ENCODE assay signal across 27 cellular contexts in the genomic region with DNA sequence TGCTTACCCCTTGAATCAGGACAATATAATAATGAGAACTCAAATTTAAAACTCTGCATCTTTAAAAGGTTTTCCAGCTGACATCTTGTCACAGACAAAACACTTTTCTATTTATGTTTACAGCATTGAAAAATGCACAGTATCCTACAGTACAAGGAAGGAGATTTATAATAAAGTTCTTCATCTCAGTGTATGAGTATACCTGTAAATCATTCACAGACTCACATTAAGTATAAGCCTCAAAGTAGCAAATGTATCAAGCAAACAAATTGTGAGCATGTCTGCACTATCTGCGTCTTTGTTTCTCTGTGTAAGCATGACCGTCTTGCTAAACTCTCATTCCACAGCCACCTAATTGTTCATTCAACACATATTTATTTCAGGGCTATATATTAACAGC. TPM values are rescaled to one million over a fixed set of nuclear protein-coding genes. Genes with fewer than 3 reads are reported as not detected.
DNase-seq lines count a peak whose midpoint lies in the region; ATAC-seq, FAIRE-seq and TF ChIP-seq lines count a peak whose summit lies in the region.
"Had no signal": no experiment of that assay in that cellular context is flagged by ENCODE, and none has a peak within 500 bp of the region (broad histone marks: within the 10 kb centered on the region; RNA-seq: fewer than 3 reads in every experiment).

No MANE protein-coding gene starts in this region.

- TF ChIP-seq POLR2A in A549 (IDR thresholded peaks at IDR 0.05; ENCODE audit: low read length), result no peak

- POLR2A ChIA-PET in A549 (lab: Yijun Ruan, JAX), result no interaction called here

- no peak for TF ChIP-seq CTCF in A549 (IDR thresholded peaks at IDR 0.05)
- TF ChIP-seq CTCF in mucosa of descending colon (IDR thresholded peaks at IDR 0.05), result no peak

- no peak overlapping the region for H3K4me2 ChIP-seq in A549
- H3K4me2 ChIP-seq: BLaER1 treated with 17β-estradiol and CSF1 and Interleukin-3, amounts not matched to agents 10 nM and 100 nM had no signal

- TF ChIP-seq EP300 in A549 (IDR thresholded peaks at IDR 0.05), result no peak

- no peak overlapping the region for H3K27ac ChIP-seq in A549
- H3K27ac ChIP-seq: 22Rv1; BLaER1 treated with 17β-estradiol and CSF1 and Interleukin-3, amounts not matched to agents 10 nM and 100 nM had no signal

- H3K4me3 ChIP-seq in A549 (no peak overlapping the region), mucosa of descending colon (no peak overlapping the region)
- H3K4me3 ChIP-seq: BLaER1 treated with 17β-estradiol and CSF1 and Interleukin-3, amounts not matched to agents 10 nM and 100 nM; HAP-1 had no signal

- no peaks in the 10 kb centered on the region for H3K36me3 ChIP-seq in mucosa of descending colon (ENCODE audit: low read depth)
- H3K36me3 ChIP-seq: BE2C; BLaER1 treated with 17β-estradiol and CSF1 and Interleukin-3, amounts not matched to agents 10 nM and 100 nM; HAP-1 had no signal

- peak; percentile 93 for FAIRE-seq in A549 (lab: Jason Lieb, UNC)
- FAIRE-seq in colon (lab: Jason Lieb, UNC), result peak; percentile 31
- FAIRE-seq: GM12891, GM18507, H54 had no signal

- no peak for ATAC-seq in A549
- ATAC-seq in mucosa of descending colon, result peak; percentile 50

- no peaks in the 10 kb centered on the region for H3K9me3 ChIP-seq in A549
- H3K9me3 ChIP-seq in mucosa of descending colon, result no peaks in the 10 kb centered on the region
- H3K9me3 ChIP-seq: BE2C, HAP-1 had no signal

- TF ChIP-seq RAD21 in A549 (conservative IDR thresholded peaks at IDR 0.05 in 1 of 2, IDR thresholded peaks at IDR 0.05 in 1 of 2), result no peak

- WGBS in A549 (ENCODE audit: missing lambda C conversion rate), result 19% methylated on average over 2 of the region's 2 CpGs

- no peak for DNase-seq in A549 (ENCODE audit: low read depth in 1 of 2, low spot score in 1 of 2)
- peak; percentile 1 for DNase-seq in DMS53 treated with DMSO at 0.1 percent for 48 hours (lab: John Stamatoyannopoulos, UW; ENCODE audit: unreplicated experiment)
- no peak for DNase-seq in mucosa of descending colon
- DNase-seq in NCI-H1417 treated with DMSO at 0.1 percent for 48 hours (lab: John Stamatoyannopoulos, UW), result no peak
- no peak for DNase-seq in posterior cingulate gyrus
- no peak for DNase-seq in NCI-H146 treated with DMSO at 0.1 percent for 48 hours (lab: John Stamatoyannopoulos, UW; ENCODE audit: unreplicated experiment)
- DNase-seq in NCI-H510A (lab: John Stamatoyannopoulos, UW), result no peak
- DNase-seq: ACHN; AML-193; BE2C; CD4-positive, alpha-beta memory T cell; COR-L47; DMS153; DMS79 treated with DMSO at 0.1 percent for 48 hours; GF-D8; GOT3; HFFc6 had no signal

- H3K4me1 ChIP-seq in A549 (no peaks in the 10 kb centered on the region), mucosa of descending colon (ENCODE audit: low read depth) (no peaks in the 10 kb centered on the region)
- H3K4me1 ChIP-seq: BE2C; BLaER1 treated with 17β-estradiol and CSF1 and Interleukin-3, amounts not matched to agents 10 nM and 100 nM; HAP-1 had no signal

- intact Hi-C loops in mucosa of descending colon (cut with DNase I, micrococcal nuclease), result no loop called here
- intact Hi-C loops in posterior cingulate gyrus (cut with DNase I), result no loop called here

- CTCF ChIA-PET in A549 (lab: Yijun Ruan, JAX), result no interaction called here

TF ChIP-seq in A549, 52 proteins besides CTCF, POLR2A, EP300 and RAD21:
- TF ChIP-seq ESRRA (IDR thresholded peaks at IDR 0.05; ENCODE audit: borderline replicate concordance, low read length), result no peak
- no peak for TF ChIP-seq BCL3 (IDR thresholded peaks at IDR 0.05)
- TF ChIP-seq HEYL (CRISPR knock-in tag; IDR thresholded peaks at IDR 0.05), result no peak
- TF ChIP-seq TFCP2L1 (CRISPR knock-in tag; IDR thresholded peaks at IDR 0.05), result no peak
- TF ChIP-seq NR3C1 (IDR thresholded peaks at IDR 0.05), result no peak
- TF ChIP-seq HMGXB4 (CRISPR knock-in tag; IDR thresholded peaks at IDR 0.05; ENCODE audit: borderline replicate concordance), result no peak
- TF ChIP-seq ZNF302 (CRISPR knock-in tag; IDR thresholded peaks at IDR 0.05), result no peak
- no peak for TF ChIP-seq CBX8 (IDR thresholded peaks at IDR 0.05)
- no peak for TF ChIP-seq CEBPB (IDR thresholded peaks at IDR 0.05)
- TF ChIP-seq HOXB5 (CRISPR knock-in tag; IDR thresholded peaks at IDR 0.05), result no peak
- no peak for TF ChIP-seq RFX5 (IDR thresholded peaks at IDR 0.05)
- TF ChIP-seq POLR2AphosphoS2 (conservative IDR thresholded peaks at IDR 0.05; ENCODE audit: low read length), result no peak
- TF ChIP-seq MAFK (IDR thresholded peaks at IDR 0.05; ENCODE audit: partially characterized antibody), result no peak
- no peak for TF ChIP-seq HOXA7 (CRISPR knock-in tag; IDR thresholded peaks at IDR 0.05)
- TF ChIP-seq NPAS2 (CRISPR knock-in tag; IDR thresholded peaks at IDR 0.05; ENCODE audit: borderline replicate concordance), result no peak
- TF ChIP-seq EHMT2 (IDR thresholded peaks at IDR 0.05; ENCODE audit: low read depth), result no peak
- no peak for TF ChIP-seq MYC (IDR thresholded peaks at IDR 0.05; ENCODE audit: borderline replicate concordance, low read length)
- no peak for TF ChIP-seq JUN (IDR thresholded peaks at IDR 0.05)
- TF ChIP-seq, protein P1, sequence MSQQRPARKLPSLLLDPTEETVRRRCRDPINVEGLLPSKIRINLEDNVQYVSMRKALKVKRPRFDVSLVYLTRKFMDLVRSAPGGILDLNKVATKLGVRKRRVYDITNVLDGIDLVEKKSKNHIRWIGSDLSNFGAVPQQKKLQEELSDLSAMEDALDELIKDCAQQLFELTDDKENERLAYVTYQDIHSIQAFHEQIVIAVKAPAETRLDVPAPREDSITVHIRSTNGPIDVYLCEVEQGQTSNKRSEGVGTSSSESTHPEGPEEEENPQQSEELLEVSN (IDR thresholded peaks at IDR 0.05; ENCODE audit: borderline replicate concordance, low read depth), result no peak

RNA-seq across cellular contexts. Expression of gene PPP1R2C, which starts 52.8 kb away (rescaled TPM):
- polyA plus RNA-seq in A549 (2011; rRNA removed) (not detected in 2 replicates), A549 (2017; fragmentation: RNase III; extraction: RNeasy Plus Mini Kit Qiagen cat#74134 plus additional on column Dnase treatment) (not detected in 3 replicates)
- polyA plus RNA-seq in A549 (2012; cell fraction: cytosol; rRNA removed), result not detected in 2 replicates
- not detected in 2 replicates for polyA plus RNA-seq in A549 (2012; cell fraction: nucleus; rRNA removed)
- not detected in 2 replicates for polyA minus RNA-seq in A549 (2011; rRNA and poly(A)+ RNA removed)
- not detected for total RNA-seq in mucosa of descending colon
- total RNA-seq: CD4-positive, alpha-beta memory T cell; Daoy; G401; HFFc6 had no signal
- polyA plus RNA-seq: CD14-positive monocyte had no signal
